ENCODE assay signal across 8 cellular contexts in genomic region chr17:1097972-1098744, GRCh38.
DNase-seq lines count a peak whose midpoint lies in the region; ATAC-seq and TF ChIP-seq lines count a peak whose summit lies in the region.
"Not testable (repeated sequence)": the region's sequence is repeated elsewhere in the genome, so short reads cannot be mapped to it uniquely, and the experiment has no call there.

No MANE protein-coding gene starts in this region.

- peak overlapping the region; percentile 8 for H3K4me3 ChIP-seq in coronary artery
- H3K4me3 ChIP-seq in mucosa of descending colon, stomach: not testable (repeated sequence)

- peaks cover 11% of the 10 kb centered on the region for H3K4me1 Mint-ChIP-seq in activated T-helper 17 cell treated with anti-CD3 and anti-CD28 coated beads, Interleukin-2, amount 50 U/mL, for 72 hours

- DNase-seq in CD1c-positive myeloid dendritic cell (ENCODE audit: extremely low spot score) (peak; percentile 87), SIG-M5 treated with dmso at 0.1 percent for 504 hours (lab: John Stamatoyannopoulos, UW; ENCODE audit: unreplicated experiment) (peak; percentile 90)
- DNase-seq in coronary artery (ENCODE audit: low spot score); Right ventricle myocardium inferior (ENCODE audit: missing footprints); mucosa of descending colon; stomach: not testable (repeated sequence)

- 82 to 85% (median 83%) methylated on average over 19 of the region's 19 CpGs for WGBS in stomach, 5 donors

- H3K27me3 Mint-ChIP-seq in activated T-helper 17 cell treated with anti-CD3 and anti-CD28 coated beads, Interleukin-2, amount 50 U/mL, for 72 hours: not testable (repeated sequence)

- H3K9me3 Mint-ChIP-seq in activated T-helper 17 cell treated with anti-CD3 and anti-CD28 coated beads, Interleukin-2, amount 50 U/mL, for 72 hours: not testable (repeated sequence)

- TF ChIP-seq POLR2A in stomach (IDR thresholded peaks at IDR 0.05): not testable (repeated sequence)

- peak; percentile 93 for ATAC-seq in activated T-helper 17 cell treated with anti-CD3 and anti-CD28 coated beads, Interleukin-2, amount 50 U/mL, for 72 hours (replicated peaks)
- ATAC-seq in Right ventricle myocardium inferior: peak; percentile 30
- peak; percentile 25 for ATAC-seq in mucosa of descending colon

- peaks cover 20% of the 10 kb centered on the region for H3K4me1 ChIP-seq in mucosa of descending colon (ENCODE audit: low read depth)
- peaks cover 23 to 56% (median 39%) of the 10 kb centered on the region in 4 donors for H3K4me1 ChIP-seq in stomach

- H3K9me3 ChIP-seq in KOPT-K1 (ENCODE audit: insufficient read depth, low read length, poor library complexity, severe bottlenecking); mucosa of descending colon; stomach: not testable (repeated sequence)

- peak overlapping the region; percentile 43 for H3K4me3 Mint-ChIP-seq in activated T-helper 17 cell treated with anti-CD3 and anti-CD28 coated beads, Interleukin-2, amount 50 U/mL, for 72 hours

- TF ChIP-seq EP300 in stomach (IDR thresholded peaks at IDR 0.05): not testable (repeated sequence)

- H3K36me3 ChIP-seq in KOPT-K1 (ENCODE audit: insufficient read depth, low read length) (peaks cover 28% of the 10 kb centered on the region), stomach (peaks cover 9 to 53% (median 47%) of the 10 kb centered on the region in 4 donors)
- not testable (repeated sequence) for H3K36me3 ChIP-seq in mucosa of descending colon (ENCODE audit: low read depth)

- peak overlapping the region; percentile 13 for H3K27ac Mint-ChIP-seq in activated T-helper 17 cell treated with anti-CD3 and anti-CD28 coated beads, Interleukin-2, amount 50 U/mL, for 72 hours

- intact Hi-C loops in Right ventricle myocardium inferior (cut with DNase I); mucosa of descending colon (cut with DNase I, micrococcal nuclease); stomach (cut with DNase I; ENCODE audit: low total_unique reads): not testable (repeated sequence)

- H3K27ac ChIP-seq in KOPT-K1 (ENCODE audit: low read depth, low read length, poor library complexity, severe bottlenecking) (peak overlapping the region; percentile 12), coronary artery (peak overlapping the region in 1 of 2 donors; percentile 47), stomach (peak overlapping the region in 4 of 5 donors; percentile 34 to 89 (median 64))

- not testable (repeated sequence) for TF ChIP-seq CTCF in coronary artery (IDR thresholded peaks at IDR 0.05); mucosa of descending colon (IDR thresholded peaks at IDR 0.05); stomach (IDR thresholded peaks at IDR 0.05)

- H3K36me3 Mint-ChIP-seq in activated T-helper 17 cell treated with anti-CD3 and anti-CD28 coated beads, Interleukin-2, amount 50 U/mL, for 72 hours (ENCODE audit: low read depth): peaks cover 62% of the 10 kb centered on the region

- not testable (repeated sequence) for H3K27me3 ChIP-seq in stomach

Comparison
In these comparisons a context has a peak if more than half of its experiments do, and no peak if none do; other contexts are left out.
1. ATAC-seq: peak in every context shown above with its lines; median percentile 93 in activated T-helper 17 cell treated with anti-CD3 and anti-CD28 coated beads, Interleukin-2, amount 50 U/mL, for 72 hours; 30 in Right ventricle myocardium inferior; 25 in mucosa of descending colon.